In the genomic region with DNA sequence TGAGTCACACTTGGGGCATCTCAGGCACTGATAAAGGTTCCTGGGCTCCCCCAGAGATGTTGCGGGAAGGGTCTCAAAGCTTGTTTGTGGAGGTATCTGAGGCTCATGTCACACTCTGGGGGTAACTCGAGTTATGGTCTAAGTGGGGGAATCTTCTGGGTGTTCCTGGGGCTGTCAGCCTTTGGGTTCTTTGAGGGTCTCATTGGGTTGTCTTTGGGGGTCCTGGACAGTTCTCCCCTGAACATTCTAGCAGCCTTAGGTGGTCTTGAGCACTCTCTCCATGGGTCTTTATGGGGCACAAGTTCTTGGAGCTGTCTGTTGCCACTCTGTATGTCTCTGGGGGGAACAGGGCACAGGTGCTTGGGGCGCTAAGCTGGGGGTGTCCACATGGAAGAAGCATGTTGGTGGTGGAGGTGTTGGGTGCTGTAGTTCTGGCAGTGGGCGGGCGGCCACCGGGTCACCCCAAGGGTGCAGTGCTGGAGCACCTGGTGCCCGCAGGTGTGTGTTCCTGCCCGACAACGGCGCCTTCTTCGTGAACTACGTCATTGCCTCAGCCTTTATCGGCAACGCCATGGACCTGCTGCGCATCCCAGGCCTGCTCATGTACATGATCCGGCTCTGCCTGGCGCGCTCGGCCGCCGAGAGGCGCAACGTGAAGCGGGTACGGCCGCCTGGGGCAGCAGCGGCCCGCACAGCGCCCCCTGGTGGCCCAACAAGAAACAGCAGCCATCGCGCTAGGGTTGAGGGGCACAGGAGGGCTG, we compare ENCODE assay signal across 1 cellular context.
TF ChIP-seq lines count a peak whose summit lies in the region.

No MANE protein-coding gene starts in this region.

TF ChIP-seq in HepG2, 621 proteins besides CTCF, POLR2A, EP300 and RAD21 (continued from another document and continues in another):
- no peak for TF ChIP-seq PRDM10 (CRISPR knock-in tag; IDR thresholded peaks at IDR 0.05; ENCODE audit: low read depth)
- TF ChIP-seq, protein P1, sequence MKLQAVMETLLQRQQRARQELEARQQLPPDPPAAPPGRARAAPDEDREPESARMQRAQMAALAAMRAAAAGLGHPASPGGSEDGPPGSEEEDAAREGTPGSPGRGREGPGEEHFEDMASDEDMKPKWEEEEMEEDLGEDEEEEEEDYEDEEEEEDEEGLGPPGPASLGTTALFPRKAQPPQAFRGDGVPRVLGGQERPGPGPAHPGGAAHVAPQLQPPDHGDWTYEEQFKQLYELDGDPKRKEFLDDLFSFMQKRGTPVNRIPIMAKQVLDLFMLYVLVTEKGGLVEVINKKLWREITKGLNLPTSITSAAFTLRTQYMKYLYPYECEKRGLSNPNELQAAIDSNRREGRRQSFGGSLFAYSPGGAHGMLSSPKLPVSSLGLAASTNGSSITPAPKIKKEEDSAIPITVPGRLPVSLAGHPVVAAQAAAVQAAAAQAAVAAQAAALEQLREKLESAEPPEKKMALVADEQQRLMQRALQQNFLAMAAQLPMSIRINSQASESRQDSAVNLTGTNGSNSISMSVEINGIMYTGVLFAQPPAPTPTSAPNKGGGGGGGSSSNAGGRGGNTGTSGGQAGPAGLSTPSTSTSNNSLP (IDR thresholded peaks at IDR 0.05; ENCODE audit: low read depth, low read length), result 0 out of 2 replicates have a peak, but pooled peaks have one; percentile 7
- TF ChIP-seq, protein P2, sequence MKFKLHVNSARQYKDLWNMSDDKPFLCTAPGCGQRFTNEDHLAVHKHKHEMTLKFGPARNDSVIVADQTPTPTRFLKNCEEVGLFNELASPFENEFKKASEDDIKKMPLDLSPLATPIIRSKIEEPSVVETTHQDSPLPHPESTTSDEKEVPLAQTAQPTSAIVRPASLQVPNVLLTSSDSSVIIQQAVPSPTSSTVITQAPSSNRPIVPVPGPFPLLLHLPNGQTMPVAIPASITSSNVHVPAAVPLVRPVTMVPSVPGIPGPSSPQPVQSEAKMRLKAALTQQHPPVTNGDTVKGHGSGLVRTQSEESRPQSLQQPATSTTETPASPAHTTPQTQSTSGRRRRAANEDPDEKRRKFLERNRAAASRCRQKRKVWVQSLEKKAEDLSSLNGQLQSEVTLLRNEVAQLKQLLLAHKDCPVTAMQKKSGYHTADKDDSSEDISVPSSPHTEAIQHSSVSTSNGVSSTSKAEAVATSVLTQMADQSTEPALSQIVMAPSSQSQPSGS (CRISPR knock-in tag; IDR thresholded peaks at IDR 0.05), result peak; percentile 46; the same call in 1 of the 2 replicates
- no peak for TF ChIP-seq ZNF552 (CRISPR knock-in tag; IDR thresholded peaks at IDR 0.05; ENCODE audit: borderline replicate concordance)
- TF ChIP-seq ZNF652 (CRISPR knock-in tag; IDR thresholded peaks at IDR 0.05; ENCODE audit: borderline replicate concordance, low read depth), result no peak
- no peak for TF ChIP-seq ZNF781 (CRISPR knock-in tag; IDR thresholded peaks at IDR 0.05; ENCODE audit: borderline replicate concordance, not compliant biosample characterization)
- TF ChIP-seq, protein P3, sequence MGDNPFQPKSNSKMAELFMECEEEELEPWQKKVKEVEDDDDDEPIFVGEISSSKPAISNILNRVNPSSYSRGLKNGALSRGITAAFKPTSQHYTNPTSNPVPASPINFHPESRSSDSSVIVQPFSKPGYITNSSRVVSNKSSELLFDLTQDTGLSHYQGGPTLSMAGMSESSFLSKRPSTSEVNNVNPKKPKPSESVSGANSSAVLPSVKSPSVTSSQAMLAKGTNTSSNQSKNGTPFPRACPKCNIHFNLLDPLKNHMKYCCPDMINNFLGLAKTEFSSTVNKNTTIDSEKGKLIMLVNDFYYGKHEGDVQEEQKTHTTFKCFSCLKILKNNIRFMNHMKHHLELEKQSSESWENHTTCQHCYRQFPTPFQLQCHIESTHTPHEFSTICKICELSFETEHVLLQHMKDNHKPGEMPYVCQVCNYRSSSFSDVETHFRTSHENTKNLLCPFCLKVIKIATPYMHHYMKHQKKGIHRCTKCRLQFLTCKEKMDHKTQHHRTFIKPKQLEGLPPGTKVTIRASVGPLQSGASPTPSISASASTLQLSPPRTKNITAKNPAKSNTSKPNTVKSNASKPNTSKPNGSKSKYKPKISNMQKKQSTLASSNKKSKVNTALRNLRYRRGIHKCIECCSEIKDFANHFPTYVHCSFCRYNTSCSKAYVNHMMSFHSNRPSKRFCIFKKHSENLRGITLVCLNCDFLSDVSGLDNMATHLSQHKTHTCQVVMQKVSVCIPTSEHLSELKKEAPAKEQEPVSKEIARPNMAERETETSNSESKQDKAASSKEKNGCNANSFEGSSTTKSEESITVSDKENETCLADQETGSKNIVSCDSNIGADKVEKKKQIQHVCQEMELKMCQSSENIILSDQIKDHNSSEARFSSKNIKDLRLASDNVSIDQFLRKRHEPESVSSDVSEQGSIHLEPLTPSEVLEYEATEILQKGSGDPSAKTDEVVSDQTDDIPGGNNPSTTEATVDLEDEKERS (CRISPR knock-in tag; IDR thresholded peaks at IDR 0.05), result peak; percentile 40; the same call in 1 of the 2 replicates
- peak; percentile 41; the same call in 1 of the 2 replicates for TF ChIP-seq ZNF772 (CRISPR knock-in tag; IDR thresholded peaks at IDR 0.05)
- TF ChIP-seq SUZ12 (IDR thresholded peaks at IDR 0.05; ENCODE audit: low read depth, low read length), result no peak
- TF ChIP-seq BRCA1 (CRISPR knock-in tag; IDR thresholded peaks at IDR 0.05), result no peak
- TF ChIP-seq HDAC2 (CRISPR knock-in tag; IDR thresholded peaks at IDR 0.05), result peak; percentile 35; the same call in 1 of the 2 replicates
- no peak for TF ChIP-seq ZNF790 (CRISPR knock-in tag; IDR thresholded peaks at IDR 0.05; ENCODE audit: borderline replicate concordance)
- no peak for TF ChIP-seq ZNF773 (CRISPR knock-in tag; IDR thresholded peaks at IDR 0.05; ENCODE audit: borderline replicate concordance)
- peak; percentile 76; the same call in 1 of the 2 replicates for TF ChIP-seq ERF (CRISPR knock-in tag; IDR thresholded peaks at IDR 0.05)
- TF ChIP-seq ZNF841 (CRISPR knock-in tag; IDR thresholded peaks at IDR 0.05; ENCODE audit: borderline replicate concordance), result no peak
- peak; percentile 43 for TF ChIP-seq FOXA3 (CRISPR knock-in tag; IDR thresholded peaks at IDR 0.05)
- no peak for TF ChIP-seq ZHX2 (IDR thresholded peaks at IDR 0.05; ENCODE audit: low read depth)
- no peak for TF ChIP-seq ZHX2 (CRISPR knock-in tag; IDR thresholded peaks at IDR 0.05; ENCODE audit: borderline replicate concordance)
- no peak; the same call in 1 of the 2 replicates for TF ChIP-seq NRL (CRISPR knock-in tag; IDR thresholded peaks at IDR 0.05; ENCODE audit: borderline replicate concordance)
- TF ChIP-seq, protein P4, sequence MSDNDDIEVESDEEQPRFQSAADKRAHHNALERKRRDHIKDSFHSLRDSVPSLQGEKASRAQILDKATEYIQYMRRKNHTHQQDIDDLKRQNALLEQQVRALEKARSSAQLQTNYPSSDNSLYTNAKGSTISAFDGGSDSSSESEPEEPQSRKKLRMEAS (IDR thresholded peaks at IDR 0.05), result no peak; the same call in 1 of the 2 replicates
- no peak for TF ChIP-seq ZNF576 (CRISPR knock-in tag; IDR thresholded peaks at IDR 0.05)
- TF ChIP-seq, protein P5, sequence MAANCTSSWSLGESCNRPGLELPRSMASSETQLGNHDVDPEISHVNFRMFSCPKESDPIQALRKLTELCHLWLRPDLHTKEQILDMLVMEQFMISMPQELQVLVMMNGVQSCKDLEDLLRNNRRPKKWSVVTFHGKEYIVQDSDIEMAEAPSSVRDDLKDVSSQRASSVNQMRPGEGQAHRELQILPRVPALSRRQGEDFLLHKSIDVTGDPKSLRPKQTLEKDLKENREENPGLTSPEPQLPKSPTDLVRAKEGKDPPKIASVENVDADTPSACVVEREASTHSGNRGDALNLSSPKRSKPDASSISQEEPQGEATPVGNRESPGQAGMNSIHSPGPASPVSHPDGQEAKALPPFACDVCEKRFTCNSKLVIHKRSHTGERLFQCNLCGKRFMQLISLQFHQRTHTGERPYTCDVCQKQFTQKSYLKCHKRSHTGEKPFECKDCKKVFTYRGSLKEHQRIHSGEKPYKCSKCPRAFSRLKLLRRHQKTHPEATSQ (CRISPR knock-in tag; IDR thresholded peaks at IDR 0.05; ENCODE audit: borderline replicate concordance), result peak; percentile 88; the same call in 1 of the 2 replicates
- TF ChIP-seq TBX2 (CRISPR knock-in tag; IDR thresholded peaks at IDR 0.05; ENCODE audit: borderline replicate concordance), result peak; percentile 69
- TF ChIP-seq HINFP (CRISPR knock-in tag; IDR thresholded peaks at IDR 0.05; ENCODE audit: low read depth), result no peak
- TF ChIP-seq, protein P6, sequence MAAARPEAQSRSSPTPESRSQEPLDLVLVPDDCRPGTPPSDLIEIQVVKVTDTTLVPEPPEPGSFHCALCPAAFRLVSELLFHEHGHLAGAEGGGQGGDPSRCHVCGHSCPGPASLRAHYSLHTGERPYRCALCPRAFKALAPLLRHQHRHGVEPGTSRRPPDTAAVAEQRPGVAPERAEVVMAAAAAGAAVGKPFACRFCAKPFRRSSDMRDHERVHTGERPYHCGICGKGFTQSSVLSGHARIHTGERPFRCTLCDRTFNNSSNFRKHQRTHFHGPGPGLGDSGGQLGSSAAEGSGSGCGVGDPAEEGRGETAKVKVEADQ (CRISPR knock-in tag; IDR thresholded peaks at IDR 0.05; ENCODE audit: borderline replicate concordance), result no peak
- TF ChIP-seq ZNF597 (CRISPR knock-in tag; IDR thresholded peaks at IDR 0.05), result no peak
